In the genomic region with DNA sequence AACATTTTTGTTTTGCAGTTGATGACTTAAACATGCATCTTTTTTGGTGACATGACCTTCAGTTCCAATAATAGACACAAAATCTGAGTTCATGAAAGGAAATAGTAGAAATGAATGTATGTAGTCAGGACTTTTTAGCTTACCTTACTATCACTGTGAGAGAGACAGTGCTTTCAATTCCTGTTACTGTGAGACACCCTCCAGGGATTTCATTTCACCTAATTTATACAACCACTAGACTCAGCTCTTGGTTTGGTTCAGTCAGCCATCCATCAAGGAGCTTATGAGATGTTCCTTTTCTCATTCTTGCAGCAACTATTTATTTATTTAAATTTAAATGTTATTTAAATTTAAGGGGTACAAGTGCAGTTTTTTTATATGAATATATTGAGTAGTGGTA, we compare ENCODE assay signal across 15 cellular contexts.
A peak's percentile ranks its signal among the peaks of the same experiment; 100 is the strongest.
DNase-seq lines count a peak whose midpoint lies in the region; ATAC-seq, FAIRE-seq and TF ChIP-seq lines count a peak whose summit lies in the region.
"Had no signal": no experiment of that assay in that cellular context is flagged by ENCODE, and none has a peak within 500 bp of the region (broad histone marks: within the 10 kb centered on the region; RNA-seq: fewer than 3 reads in every experiment).

No MANE protein-coding gene starts in this region.

- H3K4me2 ChIP-seq in Karpas-422 (ENCODE audit: low read depth, low read length, poor library complexity, severe bottlenecking) (peak overlapping the region; percentile 26), H9 (ENCODE audit: insufficient read depth, insufficient read length, low read length) (no peak overlapping the region)

- H2BK120ac ChIP-seq in H9 (ENCODE audit: low read depth, low read length, poor library complexity, severe bottlenecking) = no peak overlapping the region

- no peak for TF ChIP-seq POLR2A in thyroid gland (IDR thresholded peaks at IDR 0.05)

- no peak overlapping the region for H2BK20ac ChIP-seq in H9 (ENCODE audit: low read depth, low read length, poor library complexity, severe bottlenecking)

- H3K23ac ChIP-seq in H9 (ENCODE audit: insufficient read length, low read depth, low read length) = no peak overlapping the region

- H3K27me3 ChIP-seq in Karpas-422 (ENCODE audit: low read length) (no peaks in the 10 kb centered on the region), psoas muscle (ENCODE audit: insufficient read depth in 3 of 3, low read length in 2 of 3) (no peaks in the 10 kb centered on the region), H9 (ENCODE audit: insufficient read depth, low read length) (no peaks in the 10 kb centered on the region), thyroid gland (no peaks in the 10 kb centered on the region)

- H2AFZ ChIP-seq in Karpas-422 (ENCODE audit: low read length) (no peak overlapping the region), H9 (ENCODE audit: low read length) (no peak overlapping the region)
- H2AFZ ChIP-seq: GM23248 had no signal

- H3K9me3 Mint-ChIP-seq in H9 = peaks cover 0 to 3% of the 10 kb centered on the region in 2 experiments; a peak in 4 of 5 replicates
- H3K9me3 Mint-ChIP-seq: activated CD4-positive, alpha-beta memory T cell treated with anti-CD3 and anti-CD28 coated beads, Interleukin-2, amount 10 ng/mL, durations not matched to agents 7 days and 5 days; activated naive CD4-positive, alpha-beta T cell treated with anti-CD3 and anti-CD28 coated beads, Interleukin-2, amount 50 U/mL, for 72 hours had no signal

- H3K36me3 ChIP-seq in Karpas-422 (ENCODE audit: insufficient read depth, low read length) (no peaks in the 10 kb centered on the region), psoas muscle (ENCODE audit: insufficient read depth in 1 of 2, low read depth in 1 of 2) (peaks cover 3 to 22% of the 10 kb centered on the region in 2 donors), thyroid gland (peaks cover 0 to 13% of the 10 kb centered on the region in 2 donors)

- no peak overlapping the region for H4K5ac ChIP-seq in H9 (ENCODE audit: insufficient read length, low read depth, low read length)

- no peaks in the 10 kb centered on the region for H3K79me1 ChIP-seq in H9 (ENCODE audit: insufficient read depth, low read depth, low read length, poor library complexity, severe bottlenecking)

- ATAC-seq in HG02970 (IDR thresholded peaks at IDR 0.05; ENCODE audit: low FRiP score, unreplicated experiment) = peak; percentile 72
- no peak for ATAC-seq in psoas muscle
- ATAC-seq: activated naive CD4-positive, alpha-beta T cell treated with anti-CD3 and anti-CD28 coated beads, Interleukin-2, amount 50 U/mL, for 72 hours had no signal

- H3K9ac ChIP-seq in Karpas-422 (ENCODE audit: low read length) = no peak overlapping the region
- H3K9ac ChIP-seq in H9 (ENCODE audit: extremely low read depth, insufficient read length, low read length) = no peak overlapping the region
- H3K9ac ChIP-seq: GM23248 had no signal

- no peaks in the 10 kb centered on the region for H3K23me2 ChIP-seq in H9 (ENCODE audit: insufficient read length, low read depth, low read length, poor library complexity, severe bottlenecking)

- no peak for DNase-seq in GM18507 (ENCODE audit: extremely low spot score, insufficient read length, low read depth)
- DNase-seq in GM20000 (ENCODE audit: low spot score) = peak; percentile 31
- DNase-seq in Karpas-422 = peak; percentile 65
- DNase-seq in psoas muscle = no peak
- no peak for DNase-seq in H9
- DNase-seq in HT-29 (ENCODE audit: low spot score) = no peak
- no peak for DNase-seq in thyroid gland
- DNase-seq: activated CD4-positive, alpha-beta memory T cell treated with anti-CD3 and anti-CD28 coated beads, Interleukin-2, amount 10 ng/mL, durations not matched to agents 7 days and 5 days; GM23248; NCI-H187 treated with DMSO at 0.1 percent for 48 hours; T-helper 1 cell; trophoblast cell had no signal

- no peak for TF ChIP-seq CTCF in GM20000 (IDR thresholded peaks at IDR 0.05; ENCODE audit: extremely low read depth, missing control alignments)
- no peak for TF ChIP-seq CTCF in psoas muscle (IDR thresholded peaks at IDR 0.05)
- TF ChIP-seq CTCF in H9 (conservative IDR thresholded peaks at IDR 0.05) = no peak
- TF ChIP-seq CTCF in thyroid gland (IDR thresholded peaks at IDR 0.05) = no peak

- H3K9me2 ChIP-seq in Karpas-422 (replicated peaks; ENCODE audit: insufficient read depth, low read length) = no peaks in the 10 kb centered on the region

- intact Hi-C loops in psoas muscle (cut with DNase I) = no loop called here
- intact Hi-C loops in thyroid gland (cut with DNase I) = no loop called here

- no peak overlapping the region for H2AK5ac ChIP-seq in H9 (ENCODE audit: insufficient read length, low read length)

- no peak overlapping the region for H3K4ac ChIP-seq in H9 (ENCODE audit: low read depth, low read length)

- H3K27me3 Mint-ChIP-seq in H9 (ENCODE audit: low read depth) = no peaks in the 10 kb centered on the region
- H3K27me3 Mint-ChIP-seq: activated CD4-positive, alpha-beta memory T cell treated with anti-CD3 and anti-CD28 coated beads, Interleukin-2, amount 10 ng/mL, durations not matched to agents 7 days and 5 days had no signal

- H4K20me1 ChIP-seq in Karpas-422 (ENCODE audit: insufficient read depth, low read depth, low read length) = no peaks in the 10 kb centered on the region
- H4K20me1 ChIP-seq in H9 (ENCODE audit: control insufficient read depth, insufficient read depth, insufficient read length) = no peaks in the 10 kb centered on the region

- H3K4me3 ChIP-seq in Karpas-422 (ENCODE audit: low read length) (no peak overlapping the region), psoas muscle (no peak overlapping the region), thyroid gland (replicated peaks in 1 of 3) (no peak overlapping the region)
- H3K4me3 ChIP-seq: GM23248 had no signal

- H3K14ac ChIP-seq in H9 (ENCODE audit: insufficient read depth, low read length) = no peak overlapping the region

- no peak overlapping the region for H3K4me3 Mint-ChIP-seq in H9
- H3K4me3 Mint-ChIP-seq: activated CD4-positive, alpha-beta memory T cell treated with anti-CD3 and anti-CD28 coated beads, Interleukin-2, amount 10 ng/mL, durations not matched to agents 7 days and 5 days had no signal

- no peak overlapping the region for H4K8ac ChIP-seq in H9 (replicated peaks; ENCODE audit: insufficient read length, low read depth, low read length)

- H3K79me2 ChIP-seq in Karpas-422 (ENCODE audit: low read length) (peaks cover 5% of the 10 kb centered on the region; the same call in 1 of the 2 replicates), H9 (ENCODE audit: insufficient read depth, low read length) (no peaks in the 10 kb centered on the region)

- no peak overlapping the region for H2BK15ac ChIP-seq in H9 (ENCODE audit: low read depth, low read length)

- peaks cover 20 to 51% (median 37%) of the 10 kb centered on the region in 3 experiments for H3K36me3 Mint-ChIP-seq in H9 (ENCODE audit: insufficient read depth in 1 of 3, low read depth in 3 of 3)

- no peak overlapping the region for H3K18ac ChIP-seq in H9 (ENCODE audit: insufficient read length, low read depth, low read length)

- 0 out of 2 replicates have a peak overlapping the region, but pooled peaks have one; percentile 42 for H3K27ac ChIP-seq in Karpas-422 (ENCODE audit: low read length)
- no peak overlapping the region for H3K27ac ChIP-seq in psoas muscle
- H3K27ac ChIP-seq in H9 (ENCODE audit: insufficient read length, low read depth, low read length) = no peak overlapping the region
- no peak overlapping the region for H3K27ac ChIP-seq in thyroid gland
- H3K27ac ChIP-seq: GM23248 had no signal

- H3K9me3 ChIP-seq in Karpas-422 (ENCODE audit: low read length) (no peaks in the 10 kb centered on the region), psoas muscle (peaks cover 3% of the 10 kb centered on the region), H9 (ENCODE audit: control insufficient read depth, low read depth, low read length) (no peaks in the 10 kb centered on the region), thyroid gland (no peaks in the 10 kb centered on the region)

- no peak overlapping the region for H2BK5ac ChIP-seq in H9 (ENCODE audit: insufficient read length, low read length)

- H3K4me1 Mint-ChIP-seq in H9 = no peaks in the 10 kb centered on the region
- H3K4me1 Mint-ChIP-seq: activated CD4-positive, alpha-beta memory T cell treated with anti-CD3 and anti-CD28 coated beads, Interleukin-2, amount 10 ng/mL, durations not matched to agents 7 days and 5 days had no signal

- H3K27ac Mint-ChIP-seq in H9 = no peak overlapping the region
- H3K27ac Mint-ChIP-seq: activated CD4-positive, alpha-beta memory T cell treated with anti-CD3 and anti-CD28 coated beads, Interleukin-2, amount 10 ng/mL, durations not matched to agents 7 days and 5 days; activated naive CD4-positive, alpha-beta T cell treated with anti-CD3 and anti-CD28 coated beads, Interleukin-2, amount 50 U/mL, for 72 hours had no signal

- no peak overlapping the region for H2BK12ac ChIP-seq in H9 (ENCODE audit: insufficient read length, low read depth, low read length)

- H3K56ac ChIP-seq in H9 (ENCODE audit: insufficient read length, low read depth, low read length) = no peak overlapping the region

- H4K91ac ChIP-seq in H9 (ENCODE audit: insufficient read length, low read depth, low read length) = no peak overlapping the region

- H3K4me1 ChIP-seq in Karpas-422 (ENCODE audit: low read length) (peaks cover 8% of the 10 kb centered on the region), psoas muscle (no peaks in the 10 kb centered on the region), H9 (ENCODE audit: insufficient read depth, low read length) (no peaks in the 10 kb centered on the region), thyroid gland (no peaks in the 10 kb centered on the region)

- H3T11ph ChIP-seq in H9 (ENCODE audit: low read length) = no peak overlapping the region

- peak; percentile 59 for FAIRE-seq in GM18507 (lab: Jason Lieb, UNC)
- FAIRE-seq: colon had no signal

Comparison
In these comparisons a context has a peak if more than half of its experiments do, and no peak if none do; other contexts are left out.
1. DNase-seq: peak in GM20000 (single experiment) and Karpas-422 (single experiment); none in GM18507 (single experiment), psoas muscle (0 of 2), H9 (single experiment), HT-29 (single experiment) and thyroid gland (0 of 2).